ENCODE assay signal across 8 cellular contexts in genomic region chr11:103061656-103062055, GRCh38.
"Had no signal": no experiment of that assay in that cellular context is flagged by ENCODE, and none has a peak within 500 bp of the region (broad histone marks: within the 10 kb centered on the region; RNA-seq: fewer than 3 reads in every experiment).

No MANE protein-coding gene starts in this region.

- H3K4me2 ChIP-seq: GM23338, KMS-11 had no signal

- H2AFZ ChIP-seq: GM23338 had no signal

- H3K9ac ChIP-seq: KMS-11 had no signal

- ATAC-seq: GM23338 had no signal

- FAIRE-seq: H1, H54, HTR-8/SVneo had no signal

- H3K4me3 ChIP-seq: GM23338 had no signal

- DNase-seq: H9, HCEC 1CT, KBM-7 had no signal

- H3K27ac ChIP-seq: KMS-11 had no signal
